In genomic region chr5:173472164-173472563, GRCh38 we compare ENCODE assay signal across 10 cellular contexts.
DNase-seq lines count a peak whose midpoint lies in the region; ATAC-seq, FAIRE-seq and TF ChIP-seq lines count a peak whose summit lies in the region.
"Had no signal": no experiment of that assay in that cellular context is flagged by ENCODE, and none has a peak within 500 bp of the region (broad histone marks: within the 10 kb centered on the region; RNA-seq: fewer than 3 reads in every experiment).

No MANE protein-coding gene starts in this region.

- TF ChIP-seq CTCF in foreskin fibroblast (IDR thresholded peaks at IDR 0.05; ENCODE audit: low read depth, low read length) (no peak), pancreas (IDR thresholded peaks at IDR 0.05) (no peak)

- H3K4me1 Mint-ChIP-seq in T-cell (no peaks in the 10 kb centered on the region), T-helper 17 cell (no peaks in the 10 kb centered on the region)

- H3K27me3 Mint-ChIP-seq in T-cell = peaks cover 4 to 8% of the 10 kb centered on the region in 2 donors
- H3K27me3 Mint-ChIP-seq in T-helper 17 cell = peaks cover 5% of the 10 kb centered on the region

- H3K4me3 Mint-ChIP-seq in T-cell = no peak overlapping the region
- no peak overlapping the region for H3K4me3 Mint-ChIP-seq in T-helper 17 cell

- intact Hi-C loops in pancreas (cut with DNase I) = no loop called here

- H3K9me3 ChIP-seq in pancreas (no peaks in the 10 kb centered on the region), T-helper 17 cell (ENCODE audit: control insufficient read depth, low read length, poor library complexity, severe bottlenecking) (no peaks in the 10 kb centered on the region)

- peak overlapping the region; percentile 55 to 78 (median 74) for H3K27ac ChIP-seq in pancreas

- DNase-seq in C1 segment of cervical spinal cord (lab: John Stamatoyannopoulos, UW) = peak in 12 of 14 donors; percentile 43 to 87 (median 74)
- peak; percentile 96 to 98 for DNase-seq in foreskin fibroblast
- peak in 4 of 6 donors; percentile 64 to 83 (median 71) for DNase-seq in pancreas
- DNase-seq in T-cell = no peak
- no peak for DNase-seq in stimulated activated CD4-positive, alpha-beta T cell treated with anti-CD3 and anti-CD28 coated beads, Interleukin-4, amount 100 ng/mL, for 4 hours
- no peak for DNase-seq in T-helper 17 cell
- DNase-seq: islet precursor cell had no signal

- WGBS in pancreas, 2 donors = 44 to 46% methylated on average over 3 of the region's 3 CpGs

- H3K27ac Mint-ChIP-seq in T-cell = no peak overlapping the region
- no peak overlapping the region for H3K27ac Mint-ChIP-seq in T-helper 17 cell

- POLR2A ChIA-PET in T-cell (lab: Charles Lee) = no interaction called here

- H3K27me3 ChIP-seq in pancreas = no peaks in the 10 kb centered on the region

- H3K4me3 ChIP-seq in foreskin fibroblast (ENCODE audit: low read depth in 1 of 2, low read length in 2 of 2) (no peak overlapping the region), pancreas (no peak overlapping the region)

- no peaks in the 10 kb centered on the region for H3K36me3 Mint-ChIP-seq in T-cell
- H3K36me3 Mint-ChIP-seq in T-helper 17 cell (ENCODE audit: low read depth) = no peaks in the 10 kb centered on the region

- H3K9me3 Mint-ChIP-seq in T-cell = no peaks in the 10 kb centered on the region

- peaks cover 15 to 26% (median 21%) of the 10 kb centered on the region in 3 donors for H3K4me1 ChIP-seq in pancreas

- no peaks in the 10 kb centered on the region for H3K36me3 ChIP-seq in pancreas

- peak; percentile 98 for ATAC-seq in SK-N-SH treated with all-trans-retinoic acid at 6 μM for 48 hours
- ATAC-seq in pancreas = peak; percentile 97 to 98 (median 98)
- no peak for ATAC-seq in T-cell (replicated peaks in 1 of 4)
- no peak for ATAC-seq in GM21381 (IDR thresholded peaks at IDR 0.05; ENCODE audit: unreplicated experiment)
- no peak for ATAC-seq in T-helper 17 cell
- ATAC-seq: activated CD4-positive, CD25-positive, alpha-beta regulatory T cell treated with anti-CD3 and anti-CD28 coated beads, Interleukin-2, amount 50 U/mL, for 24 hours had no signal

- CTCF ChIA-PET in T-cell (lab: Charles Lee) = no interaction called here

- FAIRE-seq in pancreas (lab: Jason Lieb, UNC) = peak; percentile 20

TF ChIP-seq in SK-N-SH treated with all-trans-retinoic acid at 6 μM for 48 hours, 23 proteins besides CTCF, POLR2A, EP300 and RAD21:
- peak; percentile 60 for TF ChIP-seq ISL1 (CRISPR knock-in tag; IDR thresholded peaks at IDR 0.05)
- peak; percentile 83 for TF ChIP-seq ZFP3 (CRISPR knock-in tag; IDR thresholded peaks at IDR 0.05)
- TF ChIP-seq, protein P1, sequence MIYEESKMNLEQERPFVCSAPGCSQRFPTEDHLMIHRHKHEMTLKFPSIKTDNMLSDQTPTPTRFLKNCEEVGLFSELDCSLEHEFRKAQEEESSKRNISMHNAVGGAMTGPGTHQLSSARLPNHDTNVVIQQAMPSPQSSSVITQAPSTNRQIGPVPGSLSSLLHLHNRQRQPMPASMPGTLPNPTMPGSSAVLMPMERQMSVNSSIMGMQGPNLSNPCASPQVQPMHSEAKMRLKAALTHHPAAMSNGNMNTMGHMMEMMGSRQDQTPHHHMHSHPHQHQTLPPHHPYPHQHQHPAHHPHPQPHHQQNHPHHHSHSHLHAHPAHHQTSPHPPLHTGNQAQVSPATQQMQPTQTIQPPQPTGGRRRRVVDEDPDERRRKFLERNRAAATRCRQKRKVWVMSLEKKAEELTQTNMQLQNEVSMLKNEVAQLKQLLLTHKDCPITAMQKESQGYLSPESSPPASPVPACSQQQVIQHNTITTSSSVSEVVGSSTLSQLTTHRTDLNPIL (CRISPR knock-in tag; IDR thresholded peaks at IDR 0.05; ENCODE audit: low read depth) = 0 out of 2 replicates have a peak, but pooled peaks have one; percentile 38
- no peak for TF ChIP-seq TOX (CRISPR knock-in tag; IDR thresholded peaks at IDR 0.05; ENCODE audit: borderline replicate concordance)

Comparison
In these comparisons a context has a peak if more than half of its experiments do, and no peak if none do; other contexts are left out.
1. DNase-seq: peak in C1 segment of cervical spinal cord (12 of 14), foreskin fibroblast (2 of 2) and pancreas (4 of 6); none in T-cell (0 of 34), stimulated activated CD4-positive, alpha-beta T cell treated with anti-CD3 and anti-CD28 coated beads, Interleukin-4, amount 100 ng/mL, for 4 hours (0 of 2) and T-helper 17 cell (0 of 3).
2. ATAC-seq: peak in SK-N-SH treated with all-trans-retinoic acid at 6 μM for 48 hours (single experiment) and pancreas (4 of 4); none in T-cell (0 of 4), GM21381 (single experiment) and T-helper 17 cell (single experiment).